ENCODE assay signal across 9 cellular contexts in genomic region chr18:13266208-13267100, GRCh38. TPM values are rescaled to one million over a fixed set of nuclear protein-coding genes. Genes with fewer than 3 reads are reported as not detected.
DNase-seq lines count a peak whose midpoint lies in the region; ATAC-seq and TF ChIP-seq lines count a peak whose summit lies in the region.
"Had no signal": no experiment of that assay in that cellular context is flagged by ENCODE, and none has a peak within 500 bp of the region (broad histone marks: within the 10 kb centered on the region; RNA-seq: fewer than 3 reads in every experiment).

No MANE protein-coding gene starts in this region.

- no peak overlapping the region for H2AFZ ChIP-seq in GM23248

- H3F3A ChIP-seq in GM23248 (ENCODE audit: insufficient read depth), result no peaks in the 10 kb centered on the region

- no peak overlapping the region for H3K4me2 ChIP-seq in GM23248 (ENCODE audit: unreplicated experiment)

- H3K27ac ChIP-seq in GM23248, result no peak overlapping the region
- H3K27ac ChIP-seq in right atrium auricular region, result peak overlapping the region; percentile 70 to 85
- H3K27ac ChIP-seq: VCaP had no signal

- H3K36me3 ChIP-seq in GM23248 (ENCODE audit: low read depth) (no peaks in the 10 kb centered on the region), right atrium auricular region (no peaks in the 10 kb centered on the region)

- TF ChIP-seq CTCF in right atrium auricular region (IDR thresholded peaks at IDR 0.05), result no peak

- H4K20me1 ChIP-seq in GM23248 (ENCODE audit: insufficient read depth), result no peaks in the 10 kb centered on the region

- H3K9me3 ChIP-seq in GM23248 (ENCODE audit: low read depth) (no peaks in the 10 kb centered on the region), right atrium auricular region (no peaks in the 10 kb centered on the region)

- H3K27me3 ChIP-seq in GM23248 (replicated peaks; ENCODE audit: insufficient read depth) (peaks cover 54% of the 10 kb centered on the region), right atrium auricular region (no peaks in the 10 kb centered on the region)

- H3K4me1 ChIP-seq in GM23248 (ENCODE audit: insufficient read depth), result 0 out of 2 replicates have a peak, but pooled peaks cover 4% of the 10 kb centered on the region
- H3K4me1 ChIP-seq in right atrium auricular region, result peaks cover 0 to 92% of the 10 kb centered on the region in 2 donors

- no peaks in the 10 kb centered on the region for H3K9me2 ChIP-seq in GM23248 (ENCODE audit: insufficient read depth)

- ATAC-seq in GM18861 (IDR thresholded peaks at IDR 0.05; ENCODE audit: unreplicated experiment), result no peak

- no peaks in the 10 kb centered on the region for H3K79me2 ChIP-seq in GM23248 (ENCODE audit: insufficient read depth)

- DNase-seq in GM23248, result peak; percentile 35
- DNase-seq in activated naive CD4-positive, alpha-beta T cell treated with anti-CD3 and anti-CD28 coated beads, Interleukin-2, amount 50 U/mL, for 16 hours, result peak; percentile 32
- peak; percentile 73 for DNase-seq in right atrium auricular region (ENCODE audit: low spot score)
- peak; percentile 53 to 59 for DNase-seq in stimulated activated CD4-positive, alpha-beta T cell treated with anti-CD3 and anti-CD28 coated beads, Interleukin-2, amount 100 ng/mL, for 24 hours
- no peak for DNase-seq in amniotic stem cell (lab: John Stamatoyannopoulos, UW)
- no peak for DNase-seq in NCI-H524 treated with DMSO at 0.1 percent for 48 hours (lab: John Stamatoyannopoulos, UW)
- DNase-seq in globus pallidus (ENCODE audit: low spot score), result no peak

- in situ Hi-C loops in GM23248 (cut with MboI), result no loop called here

- no peak overlapping the region for H3K9ac ChIP-seq in GM23248

- 12 to 15% methylated on average over 23 of the region's 23 CpGs for WGBS in GM23248 (ENCODE audit: low coverage in 1 of 2, low lambda C conversion rate in 2 of 2, missing lambda C conversion rate in 2 of 2), 2 experiments

- no peak overlapping the region for H3K4me3 ChIP-seq in GM23248
- peak overlapping the region in 1 of 2 donors; percentile 16 for H3K4me3 ChIP-seq in right atrium auricular region

RNA-seq across cellular contexts. Expression of gene LDLRAD4, which starts 47.9 kb away (rescaled TPM):
- not detected in 2 replicates for total RNA-seq in GM23248 (2014; rRNA removed; shearing (Covaris generic))
- not detected in 2 replicates for polyA plus RNA-seq in GM23248 (2016; fragmentation: Nextera tagmentation; extraction: Ambion mirVana)
- 10 to 100 TPM; 33.1 to 41.2 TPM for total RNA-seq in right atrium auricular region

Comparison
In these comparisons a context has a peak if more than half of its experiments do, and no peak if none do; other contexts are left out.
1. DNase-seq: peak in GM23248 (single experiment), activated naive CD4-positive, alpha-beta T cell treated with anti-CD3 and anti-CD28 coated beads, Interleukin-2, amount 50 U/mL, for 16 hours (single experiment), right atrium auricular region (single experiment) and stimulated activated CD4-positive, alpha-beta T cell treated with anti-CD3 and anti-CD28 coated beads, Interleukin-2, amount 100 ng/mL, for 24 hours (2 of 2); none in amniotic stem cell (single experiment), NCI-H524 treated with DMSO at 0.1 percent for 48 hours (single experiment) and globus pallidus (single experiment).
2. RNA of gene LDLRAD4, which starts 47.9 kb away (total RNA-seq): 33.1 to 41.2 TPM in right atrium auricular region; not detected in GM23248; every median in the first group is over 10 times any median in the second.